36 cellular contexts compared by ENCODE assay signal in genomic region chr1:93490357-93490756, GRCh38. TPM values are rescaled to one million over a fixed set of nuclear protein-coding genes. Genes with fewer than 3 reads are reported as not detected.
DNase-seq lines count a peak whose midpoint lies in the region; ATAC-seq, FAIRE-seq and TF ChIP-seq lines count a peak whose summit lies in the region.
"Had no signal": no experiment of that assay in that cellular context is flagged by ENCODE, and none has a peak within 500 bp of the region (broad histone marks: within the 10 kb centered on the region; RNA-seq: fewer than 3 reads in every experiment).

No MANE protein-coding gene starts in this region.

- H4K20me1 ChIP-seq in OCI-LY3 (ENCODE audit: insufficient read depth, low read length) = no peaks in the 10 kb centered on the region

- no peak overlapping the region for H3K9ac ChIP-seq in OCI-LY3 (ENCODE audit: low read length)
- H3K9ac ChIP-seq: parathyroid adenoma had no signal

- TF ChIP-seq CTCF in OCI-LY3 (IDR thresholded peaks at IDR 0.05; ENCODE audit: low read depth, low read length) = no peak
- no peak for TF ChIP-seq CTCF in chondrocyte (IDR thresholded peaks at IDR 0.05)
- no peak for TF ChIP-seq CTCF in GM10266 (IDR thresholded peaks at IDR 0.05; ENCODE audit: control insufficient read depth, insufficient read depth, low read depth, missing control alignments)

- H3K4me1 ChIP-seq in OCI-LY3 (ENCODE audit: low read length) = peaks cover 21% of the 10 kb centered on the region
- H3K4me1 ChIP-seq in small intestine (ENCODE audit: control insufficient read depth in 2 of 2, insufficient read depth in 1 of 2, low read depth in 1 of 2, low read length in 1 of 2) = no peaks in the 10 kb centered on the region
- H3K4me1 ChIP-seq: parathyroid adenoma, SJCRH30 had no signal

- DNase-seq in NOMO-1 treated with DMSO at 0.1 percent for 48 hours (lab: John Stamatoyannopoulos, UW; ENCODE audit: unreplicated experiment) (peak; percentile 50), NOMO-1 treated with dmso at 0.1 percent for 144 hours (lab: John Stamatoyannopoulos, UW; ENCODE audit: unreplicated experiment) (no peak), chondrocyte (ENCODE audit: low spot score) (no peak), small intestine (peak; percentile 40), GM10266 (ENCODE audit: extremely low spot score) (no peak)
- DNase-seq in naive thymus-derived CD8-positive, alpha-beta T cell = no peak
- DNase-seq: activated CD4-positive, alpha-beta T cell treated with anti-CD3 and anti-CD28 coated beads, Interleukin-2, amount 50 U/mL, for 4 hours; activated naive CD4-positive, alpha-beta T cell treated with Interleukin-2 at 50 U/mL for 16 hours; adrenal gland; Caco-2; dermis blood vessel endothelial cell; DMS79; esophagus squamous epithelium; GOT3; KG1; MG63; NCI-H1417 treated with DMSO at 0.1 percent for 48 hours; NCI-H2081 treated with DMSO at 0.1 percent for 48 hours; NCI-H2227 treated with DMSO at 0.1 percent for 48 hours; NCI-H526 treated with DMSO at 0.1 percent for 48 hours; NK-92 treated with Interleukin-12 subunit alpha and Interleukin-12 subunit beta, amount 100 ng/mL, for 24 hours; SJCRH30; stimulated activated naive CD4-positive, alpha-beta T cell treated with Interleukin-2 at 50 U/mL for 16 hours; T-cell had no signal

- no peak overlapping the region for H2AFZ ChIP-seq in OCI-LY3 (ENCODE audit: low read depth, low read length)
- H2AFZ ChIP-seq: parathyroid adenoma had no signal

- H3K4me3 ChIP-seq in OCI-LY3 (ENCODE audit: low read length) = no peak overlapping the region
- no peak overlapping the region for H3K4me3 ChIP-seq in small intestine (ENCODE audit: low read depth in 1 of 2, low read length in 2 of 2)
- H3K4me3 ChIP-seq: adrenal gland, esophagus squamous epithelium, lung, MG63, right atrium auricular region, SJCRH30, smooth muscle cell had no signal

- POLR2A ChIA-PET in naive thymus-derived CD8-positive, alpha-beta T cell (lab: Charles Lee) = no interaction called here

- H3K36me3 ChIP-seq in OCI-LY3 (replicated peaks; ENCODE audit: low read depth, low read length) (peaks cover 7% of the 10 kb centered on the region), small intestine (ENCODE audit: control insufficient read depth in 2 of 2, insufficient read depth in 2 of 2, low read length in 2 of 2) (no peaks in the 10 kb centered on the region)
- H3K36me3 ChIP-seq: adrenal gland, esophagus squamous epithelium, MG63, right atrium auricular region, SJCRH30 had no signal

- H3K4me1 Mint-ChIP-seq in chondrocyte (ENCODE audit: low read depth) = peaks cover 43% of the 10 kb centered on the region
- no peaks in the 10 kb centered on the region for H3K4me1 Mint-ChIP-seq in naive thymus-derived CD8-positive, alpha-beta T cell
- H3K4me1 Mint-ChIP-seq: T-cell had no signal

- no peak for ATAC-seq in GM18870 (IDR thresholded peaks at IDR 0.05; ENCODE audit: unreplicated experiment)
- ATAC-seq in naive thymus-derived CD8-positive, alpha-beta T cell = no peak
- ATAC-seq: T-cell had no signal

- no peak overlapping the region for H3K27ac ChIP-seq in OCI-LY3 (ENCODE audit: low read length)
- no peak overlapping the region for H3K27ac ChIP-seq in small intestine (ENCODE audit: low read depth in 1 of 2, low read length in 1 of 2)
- H3K27ac ChIP-seq: 22Rv1, adrenal gland, C4-2B, esophagus squamous epithelium, parathyroid adenoma, right atrium auricular region, SJCRH30 had no signal

- no peak for FAIRE-seq in small intestine (lab: Jason Lieb, UNC)
- FAIRE-seq: G401.6, urothelium cell line had no signal

- H3K27ac Mint-ChIP-seq in chondrocyte (ENCODE audit: unreplicated experiment) = peak overlapping the region; percentile 59
- H3K27ac Mint-ChIP-seq in naive thymus-derived CD8-positive, alpha-beta T cell = no peak overlapping the region
- H3K27ac Mint-ChIP-seq: activated T-helper 1 cell treated with anti-CD3 and anti-CD28 coated beads, Interleukin-12 subunit alpha, Interleukin-12 subunit beta, Interleukin-2, Interleukin-4 antibody, amounts not matched to agents 30 ng/mL and 10 ng/mL and 1 ng/mL, durations not matched to agents 14 hours and 24 hours and 36 hours; T-cell had no signal

- no peaks in the 10 kb centered on the region for H3K36me3 Mint-ChIP-seq in chondrocyte (ENCODE audit: low read depth)
- no peaks in the 10 kb centered on the region for H3K36me3 Mint-ChIP-seq in naive thymus-derived CD8-positive, alpha-beta T cell
- H3K36me3 Mint-ChIP-seq: T-cell had no signal

- H3K4me2 ChIP-seq in OCI-LY3 (ENCODE audit: low read length) = peak overlapping the region; percentile 13
- H3K4me2 ChIP-seq: smooth muscle cell had no signal

- H3K27me3 Mint-ChIP-seq in chondrocyte (ENCODE audit: low read depth) = no peaks in the 10 kb centered on the region
- peaks cover 0 to 8% (median 2%) of the 10 kb centered on the region in 5 donors for H3K27me3 Mint-ChIP-seq in naive thymus-derived CD8-positive, alpha-beta T cell

- no peak overlapping the region for H3K4me3 Mint-ChIP-seq in chondrocyte (ENCODE audit: unreplicated experiment)
- H3K4me3 Mint-ChIP-seq in naive thymus-derived CD8-positive, alpha-beta T cell = no peak overlapping the region
- H3K4me3 Mint-ChIP-seq: activated T-helper 1 cell treated with anti-CD3 and anti-CD28 coated beads, Interleukin-12 subunit alpha, Interleukin-12 subunit beta, Interleukin-2, Interleukin-4 antibody, amounts not matched to agents 30 ng/mL and 10 ng/mL and 1 ng/mL, durations not matched to agents 14 hours and 24 hours and 36 hours; neural crest cell; T-cell had no signal

- no peaks in the 10 kb centered on the region for H3K9me3 Mint-ChIP-seq in chondrocyte (ENCODE audit: low read depth)
- no peaks in the 10 kb centered on the region for H3K9me3 Mint-ChIP-seq in naive thymus-derived CD8-positive, alpha-beta T cell
- H3K9me3 Mint-ChIP-seq: activated T-helper 1 cell treated with anti-CD3 and anti-CD28 coated beads, Interleukin-12 subunit alpha, Interleukin-12 subunit beta, Interleukin-2, Interleukin-4 antibody, amounts not matched to agents 30 ng/mL and 10 ng/mL and 1 ng/mL, durations not matched to agents 14 hours and 24 hours and 36 hours; T-cell had no signal

- peaks cover 8% of the 10 kb centered on the region; the same call in 1 of the 2 replicates for H3K79me2 ChIP-seq in OCI-LY3 (ENCODE audit: low read length)

- H3K9me3 ChIP-seq in OCI-LY3 (ENCODE audit: insufficient read depth, low read length) (no peaks in the 10 kb centered on the region), small intestine (ENCODE audit: control insufficient read depth, low read depth) (no peaks in the 10 kb centered on the region)
- H3K9me3 ChIP-seq: adrenal gland, Caco-2, esophagus squamous epithelium, MG63, right atrium auricular region, SJCRH30 had no signal

- no peaks in the 10 kb centered on the region for H3K27me3 ChIP-seq in OCI-LY3 (ENCODE audit: low read depth, low read length)
- no peaks in the 10 kb centered on the region for H3K27me3 ChIP-seq in small intestine (ENCODE audit: control insufficient read depth in 2 of 2, insufficient read depth in 2 of 2, low read length in 2 of 2)
- H3K27me3 ChIP-seq: adrenal gland, esophagus squamous epithelium, MG63, right atrium auricular region, SJCRH30 had no signal

RNA-seq across cellular contexts. Expression of gene FNBP1L, which starts 42.4 kb away (rescaled TPM):
- 46.8 to 48.3 TPM (median 47.3 TPM) in 3 replicates for total RNA-seq in chondrocyte
- 10 to 100 TPM; 19.7 to 44.7 (median 25.1) TPM for polyA plus RNA-seq in small intestine
- total RNA-seq in naive thymus-derived CD8-positive, alpha-beta T cell = 1 to 10 TPM in 1 of 2 experiments, under 1 TPM in 1; 0.69 to 1.5 TPM
- under 1 TPM; 0.16 to 0.79 (median 0.16) TPM for polyA plus RNA-seq in naive thymus-derived CD8-positive, alpha-beta T cell

Comparison
In these comparisons a context has a peak if more than half of its experiments do, and no peak if none do; other contexts are left out.
1. DNase-seq: peak in NOMO-1 treated with DMSO at 0.1 percent for 48 hours (single experiment) and small intestine (single experiment); none in NOMO-1 treated with dmso at 0.1 percent for 144 hours (single experiment), chondrocyte (single experiment), naive thymus-derived CD8-positive, alpha-beta T cell (0 of 10) and GM10266 (single experiment).
2. RNA of gene FNBP1L, which starts 42.4 kb away (total RNA-seq): 46.8 to 48.3 TPM in chondrocyte; 0.69 to 1.5 TPM in naive thymus-derived CD8-positive, alpha-beta T cell; every median in the first group is over 10 times any median in the second.